1 cellular context compared by ENCODE assay signal in the genomic region with DNA sequence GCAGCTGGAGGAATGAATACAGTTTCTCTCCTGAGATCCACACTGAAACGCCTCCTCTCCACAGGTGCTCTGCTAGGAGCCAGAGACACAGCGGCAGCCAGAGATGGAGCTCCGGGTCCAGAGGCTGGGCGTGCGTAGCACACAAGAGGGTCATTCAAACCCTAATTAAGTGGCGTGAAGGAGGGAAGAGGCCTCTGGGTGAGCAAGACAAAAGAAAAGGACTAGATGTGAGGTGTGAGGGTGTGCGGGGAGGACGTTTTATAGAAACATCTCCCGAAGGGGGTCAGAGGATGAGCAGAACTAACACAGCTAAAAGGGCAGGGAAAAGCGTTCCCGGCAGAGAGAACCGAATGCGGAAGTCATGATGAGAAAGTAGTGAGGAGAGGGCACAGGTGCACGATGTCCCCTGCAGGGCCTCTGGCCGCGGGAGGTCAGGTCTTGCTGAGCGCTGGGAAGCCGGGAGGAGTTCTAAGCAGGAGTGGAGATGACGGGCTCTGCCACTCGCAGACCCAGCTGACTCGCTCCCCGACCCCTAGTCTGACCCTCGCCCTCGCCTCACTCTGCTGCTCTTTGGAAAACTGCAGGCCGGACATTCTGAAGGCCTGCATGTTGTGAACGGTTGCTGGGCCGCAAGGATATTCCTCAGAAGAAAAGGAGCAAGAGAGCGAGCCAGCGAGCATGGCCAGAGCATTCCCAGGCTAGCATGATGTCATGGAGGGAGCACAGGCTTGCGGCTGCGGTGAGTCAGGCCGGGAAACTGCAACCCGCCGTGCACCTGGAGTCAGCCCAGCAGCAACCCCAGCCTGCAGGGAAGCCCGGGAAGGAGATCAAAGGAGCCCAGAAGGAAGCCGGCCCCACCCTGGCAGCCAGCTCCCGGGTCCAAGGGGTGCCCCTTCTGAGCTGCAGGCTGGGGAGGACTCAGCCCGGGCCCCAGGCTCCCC.
TF ChIP-seq lines count a peak whose summit lies in the region.

No MANE protein-coding gene starts in this region.

TF ChIP-seq in GM23338, 12 proteins besides CTCF, POLR2A, EP300 and RAD21 (continued from another document):
- TF ChIP-seq, protein P1, sequence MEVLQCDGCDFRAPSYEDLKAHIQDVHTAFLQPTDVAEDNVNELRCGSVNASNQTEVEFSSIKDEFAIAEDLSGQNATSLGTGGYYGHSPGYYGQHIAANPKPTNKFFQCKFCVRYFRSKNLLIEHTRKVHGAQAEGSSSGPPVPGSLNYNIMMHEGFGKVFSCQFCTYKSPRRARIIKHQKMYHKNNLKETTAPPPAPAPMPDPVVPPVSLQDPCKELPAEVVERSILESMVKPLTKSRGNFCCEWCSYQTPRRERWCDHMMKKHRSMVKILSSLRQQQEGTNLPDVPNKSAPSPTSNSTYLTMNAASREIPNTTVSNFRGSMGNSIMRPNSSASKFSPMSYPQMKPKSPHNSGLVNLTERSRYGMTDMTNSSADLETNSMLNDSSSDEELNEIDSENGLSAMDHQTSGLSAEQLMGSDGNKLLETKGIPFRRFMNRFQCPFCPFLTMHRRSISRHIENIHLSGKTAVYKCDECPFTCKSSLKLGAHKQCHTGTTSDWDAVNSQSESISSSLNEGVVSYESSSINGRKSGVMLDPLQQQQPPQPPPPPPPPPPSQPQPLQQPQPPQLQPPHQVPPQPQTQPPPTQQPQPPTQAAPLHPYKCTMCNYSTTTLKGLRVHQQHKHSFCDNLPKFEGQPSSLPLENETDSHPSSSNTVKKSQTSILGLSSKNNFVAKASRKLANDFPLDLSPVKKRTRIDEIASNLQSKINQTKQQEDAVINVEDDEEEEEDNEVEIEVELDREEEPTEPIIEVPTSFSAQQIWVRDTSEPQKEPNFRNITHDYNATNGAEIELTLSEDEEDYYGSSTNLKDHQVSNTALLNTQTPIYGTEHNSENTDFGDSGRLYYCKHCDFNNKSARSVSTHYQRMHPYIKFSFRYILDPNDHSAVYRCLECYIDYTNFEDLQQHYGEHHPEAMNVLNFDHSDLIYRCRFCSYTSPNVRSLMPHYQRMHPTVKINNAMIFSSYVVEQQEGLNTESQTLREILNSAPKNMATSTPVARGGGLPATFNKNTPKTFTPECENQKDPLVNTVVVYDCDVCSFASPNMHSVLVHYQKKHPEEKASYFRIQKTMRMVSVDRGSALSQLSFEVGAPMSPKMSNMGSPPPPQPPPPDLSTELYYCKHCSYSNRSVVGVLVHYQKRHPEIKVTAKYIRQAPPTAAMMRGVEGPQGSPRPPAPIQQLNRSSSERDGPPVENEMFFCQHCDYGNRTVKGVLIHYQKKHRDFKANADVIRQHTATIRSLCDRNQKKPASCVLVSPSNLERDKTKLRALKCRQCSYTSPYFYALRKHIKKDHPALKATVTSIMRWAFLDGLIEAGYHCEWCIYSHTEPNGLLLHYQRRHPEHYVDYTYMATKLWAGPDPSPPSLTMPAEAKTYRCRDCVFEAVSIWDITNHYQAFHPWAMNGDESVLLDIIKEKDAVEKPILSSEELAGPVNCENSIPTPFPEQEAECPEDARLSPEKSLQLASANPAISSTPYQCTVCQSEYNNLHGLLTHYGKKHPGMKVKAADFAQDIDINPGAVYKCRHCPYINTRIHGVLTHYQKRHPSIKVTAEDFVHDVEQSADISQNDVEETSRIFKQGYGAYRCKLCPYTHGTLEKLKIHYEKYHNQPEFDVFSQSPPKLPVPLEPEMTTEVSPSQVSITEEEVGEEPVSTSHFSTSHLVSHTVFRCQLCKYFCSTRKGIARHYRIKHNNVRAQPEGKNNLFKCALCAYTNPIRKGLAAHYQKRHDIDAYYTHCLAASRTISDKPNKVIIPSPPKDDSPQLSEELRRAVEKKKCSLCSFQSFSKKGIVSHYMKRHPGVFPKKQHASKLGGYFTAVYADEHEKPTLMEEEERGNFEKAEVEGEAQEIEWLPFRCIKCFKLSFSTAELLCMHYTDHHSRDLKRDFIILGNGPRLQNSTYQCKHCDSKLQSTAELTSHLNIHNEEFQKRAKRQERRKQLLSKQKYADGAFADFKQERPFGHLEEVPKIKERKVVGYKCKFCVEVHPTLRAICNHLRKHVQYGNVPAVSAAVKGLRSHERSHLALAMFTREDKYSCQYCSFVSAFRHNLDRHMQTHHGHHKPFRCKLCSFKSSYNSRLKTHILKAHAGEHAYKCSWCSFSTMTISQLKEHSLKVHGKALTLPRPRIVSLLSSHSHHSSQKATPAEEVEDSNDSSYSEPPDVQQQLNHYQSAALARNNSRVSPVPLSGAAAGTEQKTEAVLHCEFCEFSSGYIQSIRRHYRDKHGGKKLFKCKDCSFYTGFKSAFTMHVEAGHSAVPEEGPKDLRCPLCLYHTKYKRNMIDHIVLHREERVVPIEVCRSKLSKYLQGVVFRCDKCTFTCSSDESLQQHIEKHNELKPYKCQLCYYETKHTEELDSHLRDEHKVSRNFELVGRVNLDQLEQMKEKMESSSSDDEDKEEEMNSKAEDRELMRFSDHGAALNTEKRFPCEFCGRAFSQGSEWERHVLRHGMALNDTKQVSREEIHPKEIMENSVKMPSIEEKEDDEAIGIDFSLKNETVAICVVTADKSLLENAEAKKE (CRISPR knock-in tag; IDR thresholded peaks at IDR 0.05) = no peak
- no peak for TF ChIP-seq EZH2 (IDR thresholded peaks at IDR 0.05; ENCODE audit: low read depth, unreplicated experiment)
- no peak for TF ChIP-seq JUNB (IDR thresholded peaks at IDR 0.05; ENCODE audit: unreplicated experiment)
- no peak for TF ChIP-seq ZNF331 (CRISPR knock-in tag; IDR thresholded peaks at IDR 0.05; ENCODE audit: low read depth)
